8 cellular contexts compared by ENCODE assay signal in genomic region chr9:127224178-127224882, GRCh38. TPM values are rescaled to one million over a fixed set of nuclear protein-coding genes. Genes with fewer than 3 reads are reported as not detected.
DNase-seq lines count a peak whose midpoint lies in the region; ATAC-seq and TF ChIP-seq lines count a peak whose summit lies in the region.

No MANE protein-coding gene starts in this region.

- DNase-seq in HFFc6 (peak; percentile 35), NCI-H1105 (lab: John Stamatoyannopoulos, UW) (peak; percentile 80), T follicular helper cell (ENCODE audit: low read depth) (peak; percentile 80), amniotic stem cell (lab: John Stamatoyannopoulos, UW) (peak; percentile 29), left cardiac atrium (peak; percentile 94), posterior vena cava (ENCODE audit: low spot score) (peak; percentile 96), type B pancreatic cell (ENCODE audit: extremely low spot score, unreplicated experiment) (peak; percentile 96)

- H3K4me3 ChIP-seq in GM08714 (ENCODE audit: low read length), result peak overlapping the region; percentile 45; the same call in 1 of the 2 replicates

- TF ChIP-seq CTCF in HFFc6 (IDR thresholded peaks at IDR 0.05), result peak; percentile 52
- peak; percentile 53 for TF ChIP-seq CTCF in type B pancreatic cell (conservative IDR thresholded peaks at IDR 0.05)

- peaks cover 11% of the 10 kb centered on the region; the same call in 1 of the 2 replicates for H3K4me1 Mint-ChIP-seq in HFFc6 (ENCODE audit: low read depth)
- peaks cover 9% of the 10 kb centered on the region for H3K4me1 Mint-ChIP-seq in type B pancreatic cell (ENCODE audit: unreplicated experiment)

- intact Hi-C loops in left cardiac atrium (cut with DNase I) (no loop called here), posterior vena cava (cut with DNase I) (loop anchor here in 1 of 2 donors (5.0 kb wide), 1 partner anchor 108 kb away; no protein-coding TSS in a partner anchor)

- H3K27me3 Mint-ChIP-seq in HFFc6 (ENCODE audit: insufficient read depth) (peaks cover 26% of the 10 kb centered on the region), type B pancreatic cell (peaks cover 25% of the 10 kb centered on the region)

- peak overlapping the region; percentile 74 for H3K4me3 Mint-ChIP-seq in HFFc6
- peak overlapping the region; percentile 96 for H3K4me3 Mint-ChIP-seq in type B pancreatic cell

- H3K36me3 Mint-ChIP-seq in HFFc6 (ENCODE audit: low read depth) (no peaks in the 10 kb centered on the region), type B pancreatic cell (peaks cover 5% of the 10 kb centered on the region)

- no peak overlapping the region for H3K27ac Mint-ChIP-seq in HFFc6
- peak overlapping the region; percentile 96 for H3K27ac Mint-ChIP-seq in type B pancreatic cell

- peak; percentile 88 to 94 for ATAC-seq in left cardiac atrium

- H3K9me3 Mint-ChIP-seq in HFFc6, result no peaks in the 10 kb centered on the region
- H3K9me3 Mint-ChIP-seq in type B pancreatic cell, result no peaks in the 10 kb centered on the region

RNA-seq across cellular contexts. Expression of gene GARNL3, which starts 40.2 kb away (rescaled TPM):
- under 1 TPM; 0.27 to 0.73 (median 0.57) TPM for total RNA-seq in HFFc6 (2021; fragmentation: NEBNext Ultra II Directional; extraction: Animal tissue kit (Norgen Biotek cat#: 25700))
- total RNA-seq in left cardiac atrium, result 10 to 100 TPM; 10.0 to 11.2 TPM
- 10 to 100 TPM; 38.5 to 40.4 TPM for total RNA-seq in posterior vena cava
- 11.1 and 19.7 TPM in 2 replicates for total RNA-seq in type B pancreatic cell (ENCODE audit: low replicate concordance)

Comparison
In these comparisons a context has a peak if more than half of its experiments do, and no peak if none do; other contexts are left out.
1. Peak in every context shown above with its lines: DNase-seq, ATAC-seq and H3K4me3 ChIP-seq.
2. DNase-seq: peak in every context shown above with its lines; median percentile 96 in posterior vena cava; 96 in type B pancreatic cell; 94 in left cardiac atrium; 80 in NCI-H1105; 80 in T follicular helper cell; 35 in HFFc6; 29 in amniotic stem cell.